ENCODE assay signal across 11 cellular contexts in the genomic region with DNA sequence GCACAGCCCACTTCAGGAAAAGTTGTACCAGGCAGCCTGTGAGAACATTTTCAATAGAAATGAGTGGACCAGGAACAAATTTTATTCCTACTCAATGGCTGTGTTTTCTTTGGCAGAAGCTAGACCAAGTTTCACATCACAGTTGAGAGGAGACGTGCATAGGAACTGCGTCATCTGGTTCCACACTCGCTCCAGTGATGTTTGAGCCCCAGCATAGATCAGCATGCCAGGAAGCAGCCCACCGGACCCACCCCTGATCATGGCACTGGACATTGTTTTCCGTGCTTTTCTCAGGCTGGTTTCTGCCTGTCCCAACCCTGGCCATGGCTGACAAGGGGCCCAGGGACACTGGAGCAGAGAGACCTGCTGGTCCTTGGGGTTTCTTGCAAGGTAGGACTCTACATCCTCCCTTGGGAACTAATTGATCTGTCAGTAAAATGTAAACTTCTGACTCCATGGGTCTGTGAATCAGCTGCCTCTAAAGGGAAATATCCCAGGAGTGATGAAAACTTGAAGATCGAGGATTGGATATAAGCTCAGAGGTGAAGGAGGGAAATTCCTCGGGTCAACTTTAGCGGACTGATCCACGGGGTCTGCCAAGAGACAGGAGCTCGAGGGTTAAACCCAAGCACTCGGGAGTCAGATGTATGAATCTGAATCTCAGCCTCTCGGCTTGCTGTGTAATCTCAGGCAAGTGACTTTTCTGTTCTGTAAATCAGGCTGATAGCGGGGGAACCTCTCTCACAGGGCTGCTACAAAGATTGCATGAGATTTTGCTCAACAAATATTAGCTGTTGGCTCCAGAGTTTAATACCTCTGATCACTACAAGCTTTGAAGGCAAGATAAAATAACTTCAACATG. TPM values are rescaled to one million over a fixed set of nuclear protein-coding genes. Genes with fewer than 3 reads are reported as not detected.
DNase-seq lines count a peak whose midpoint lies in the region; ATAC-seq and TF ChIP-seq lines count a peak whose summit lies in the region.
"Had no signal": no experiment of that assay in that cellular context is flagged by ENCODE, and none has a peak within 500 bp of the region (broad histone marks: within the 10 kb centered on the region; RNA-seq: fewer than 3 reads in every experiment).

No MANE protein-coding gene starts in this region.

- intact Hi-C loops in MCF 10A (cut with micrococcal nuclease) (loop anchor here (1.0 to 2.0 kb wide), 2 partner anchors 49 to 62 kb away; no protein-coding TSS in a partner anchor), breast epithelium (cut with DNase I; ENCODE audit: low total_unique reads) (no loop called here), right cardiac atrium (cut with DNase I) (no loop called here), upper lobe of right lung (cut with DNase I) (no loop called here)

- BruUV-seq in MCF 10A (replicated peaks; lab: Mats Ljungman, UMichigan): no TSS peak

- peaks cover 46% of the 10 kb centered on the region for H3K4me1 Mint-ChIP-seq in MCF 10A (ENCODE audit: insufficient read depth, unreplicated experiment)
- H3K4me1 Mint-ChIP-seq: B cell had no signal

- H3K4me3 ChIP-seq in breast epithelium: no peak overlapping the region
- no peak overlapping the region for H3K4me3 ChIP-seq in right cardiac atrium (ENCODE audit: low read length)
- H3K4me3 ChIP-seq in upper lobe of right lung: no peak overlapping the region

- peak overlapping the region; percentile 79 for H3K27ac Mint-ChIP-seq in MCF 10A (ENCODE audit: low read depth, unreplicated experiment)
- H3K27ac Mint-ChIP-seq: B cell had no signal

- peak; percentile 99 for DNase-seq in MCF 10A (ENCODE audit: unreplicated experiment)
- no peak for DNase-seq in breast epithelium (ENCODE audit: low spot score in 2 of 2)
- DNase-seq in amniotic epithelial cell (ENCODE audit: low read depth): peak; percentile 80
- DNase-seq in right cardiac atrium: no peak
- peak; percentile 16 for DNase-seq in upper lobe of right lung
- DNase-seq in NCI-H2227 (lab: John Stamatoyannopoulos, UW; ENCODE audit: unreplicated experiment): no peak
- DNase-seq in NCI-H2196 (lab: John Stamatoyannopoulos, UW; ENCODE audit: unreplicated experiment): no peak
- DNase-seq: NCI-H2029 had no signal

- POLR2A ChIA-PET in MCF 10A (lab: Yijun Ruan, JAX): interaction anchor here (0.6 to 24.4 kb wide), 18 partner anchors 7 to 1834 kb away, joined by 3 to 423 read pairs (median 6); a partner anchor contains a TSS

- CTCF ChIA-PET in MCF 10A (lab: Yijun Ruan, JAX): interaction anchor here (0.6 to 7.2 kb wide), 15 partner anchors 8 to 670 kb away, joined by 3 to 94 read pairs (median 5); a partner anchor contains a TSS

- no peak overlapping the region for H3K27ac ChIP-seq in breast epithelium
- no peak overlapping the region for H3K27ac ChIP-seq in right cardiac atrium (ENCODE audit: low read length)
- H3K27ac ChIP-seq in upper lobe of right lung: no peak overlapping the region
- H3K27ac ChIP-seq: parathyroid adenoma had no signal

- no peaks in the 10 kb centered on the region for H3K36me3 ChIP-seq in breast epithelium
- no peaks in the 10 kb centered on the region for H3K36me3 ChIP-seq in upper lobe of right lung

- H3K27me3 Mint-ChIP-seq in MCF 10A (ENCODE audit: insufficient read depth, unreplicated experiment): no peaks in the 10 kb centered on the region

- TF ChIP-seq POLR2A in breast epithelium (IDR thresholded peaks at IDR 0.05): no peak

- no peaks in the 10 kb centered on the region for H3K9me3 Mint-ChIP-seq in MCF 10A (ENCODE audit: unreplicated experiment)

- H3K36me3 Mint-ChIP-seq in MCF 10A (ENCODE audit: insufficient read depth, unreplicated experiment): no peaks in the 10 kb centered on the region

- H3K27me3 ChIP-seq in breast epithelium: no peaks in the 10 kb centered on the region
- no peaks in the 10 kb centered on the region for H3K27me3 ChIP-seq in right cardiac atrium (ENCODE audit: control insufficient read depth, insufficient read depth)
- H3K27me3 ChIP-seq in upper lobe of right lung: no peaks in the 10 kb centered on the region

- H3K4me3 Mint-ChIP-seq in MCF 10A (ENCODE audit: unreplicated experiment): peak overlapping the region; percentile 39
- H3K4me3 Mint-ChIP-seq: B cell had no signal

- 37% methylated on average over 13 of the region's 13 CpGs for WGBS in right cardiac atrium

- TF ChIP-seq CTCF in MCF 10A (IDR thresholded peaks at IDR 0.05; ENCODE audit: unreplicated experiment) (no peak), breast epithelium (IDR thresholded peaks at IDR 0.05) (no peak), upper lobe of right lung (IDR thresholded peaks at IDR 0.05) (no peak)

- peak; percentile 19 to 78 for ATAC-seq in right cardiac atrium
- ATAC-seq in upper lobe of right lung: no peak
- ATAC-seq in GM18502 (IDR thresholded peaks at IDR 0.05; ENCODE audit: poor library complexity, unreplicated experiment): no peak

- H3K9me3 ChIP-seq in breast epithelium (no peaks in the 10 kb centered on the region), right cardiac atrium (ENCODE audit: control insufficient read depth, low read length) (no peaks in the 10 kb centered on the region), upper lobe of right lung (no peaks in the 10 kb centered on the region)

- H3K4me1 ChIP-seq in breast epithelium: no peaks in the 10 kb centered on the region
- H3K4me1 ChIP-seq in right cardiac atrium (ENCODE audit: control insufficient read depth, insufficient read depth, low read length): peaks cover 2% of the 10 kb centered on the region
- peaks cover 9% of the 10 kb centered on the region for H3K4me1 ChIP-seq in upper lobe of right lung
- H3K4me1 ChIP-seq: parathyroid adenoma had no signal

RNA-seq across cellular contexts. Expression of a gene that starts 35.7 kb away (rescaled TPM):
- total RNA-seq in MCF 10A (2022): 33.4 and 44.5 TPM in 2 replicates
- 1 to 10 TPM in 1 of 3 donors, not detected in 2; 1.8 TPM for total RNA-seq in breast epithelium
- total RNA-seq in right cardiac atrium: under 1 TPM in 3 of 4 donors, not detected in 1; 0.25 to 0.80 (median 0.44) TPM
- polyA plus RNA-seq in right cardiac atrium: not detected
- 0.35 TPM for total RNA-seq in upper lobe of right lung
- total RNA-seq: B cell had no signal

Comparison
In these comparisons a context has a peak if more than half of its experiments do, and no peak if none do; other contexts are left out.
1. DNase-seq: peak in MCF 10A (single experiment), amniotic epithelial cell (single experiment) and upper lobe of right lung (single experiment); none in breast epithelium (0 of 2), right cardiac atrium (0 of 3), NCI-H2227 (single experiment) and NCI-H2196 (single experiment).
2. RNA of a gene that starts 35.7 kb away (total RNA-seq): 33.4 to 44.5 TPM in MCF 10A; 0.25 to 0.80 TPM in right cardiac atrium, 0.35 TPM in upper lobe of right lung (single experiment) and 1.8 TPM in breast epithelium; every median in the first group is over 10 times any median in the second.
3. ATAC-seq: peak in right cardiac atrium (2 of 2); none in upper lobe of right lung (single experiment) and GM18502 (single experiment).